In the genomic region with DNA sequence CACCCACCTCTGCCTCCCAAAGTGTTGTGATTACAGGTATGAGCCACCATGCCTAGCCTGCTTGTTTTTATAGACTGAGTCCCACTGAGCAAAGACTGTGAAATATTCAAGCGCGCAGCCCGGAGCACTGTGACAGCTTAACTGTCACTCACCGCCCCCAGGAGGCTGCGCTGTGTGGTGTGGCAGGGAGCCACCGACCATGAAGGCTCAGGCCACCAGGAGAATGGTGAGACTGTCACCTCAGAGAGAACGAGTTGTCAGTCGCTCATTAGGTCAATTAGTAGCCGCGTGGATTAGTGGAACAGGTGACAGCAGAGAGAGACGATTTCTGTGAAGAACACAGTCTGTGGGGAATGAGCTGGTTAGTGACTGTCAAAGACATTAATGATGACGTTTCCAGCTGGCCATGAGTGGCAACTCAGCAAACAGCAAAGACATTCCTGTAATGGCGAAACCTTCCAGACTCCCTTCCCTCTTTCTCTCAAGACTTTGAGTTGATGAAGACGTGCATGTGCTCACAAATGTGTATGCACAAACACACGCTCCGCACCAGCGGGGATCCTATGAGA, we compare ENCODE assay signal across 14 cellular contexts.
DNase-seq lines count a peak whose midpoint lies in the region; ATAC-seq and TF ChIP-seq lines count a peak whose summit lies in the region.
"Had no signal": no experiment of that assay in that cellular context is flagged by ENCODE, and none has a peak within 500 bp of the region (broad histone marks: within the 10 kb centered on the region; RNA-seq: fewer than 3 reads in every experiment).

No MANE protein-coding gene starts in this region.

- no peak overlapping the region for H3K56ac ChIP-seq in IMR-90 (ENCODE audit: extremely low read depth, insufficient read depth, low read length)

- ATAC-seq in IMR-90 (ENCODE audit: low read depth) (no peak), HG03457 (IDR thresholded peaks at IDR 0.05; ENCODE audit: unreplicated experiment) (no peak)
- ATAC-seq: A549, GM12878 had no signal

- no peak overlapping the region; the same call in 1 of the 2 replicates for H3K14ac ChIP-seq in IMR-90 (replicated peaks; ENCODE audit: low read depth, low read length)

- H2BK20ac ChIP-seq in IMR-90 (ENCODE audit: low read depth, low read length): no peak overlapping the region

- H3K9me1 ChIP-seq in IMR-90 (ENCODE audit: insufficient read depth, low read length): no peaks in the 10 kb centered on the region; the same call in 1 of the 2 replicates

- intact Hi-C loops in IMR-90 (cut with micrococcal nuclease): no loop called here

- no peak overlapping the region for H3K4ac ChIP-seq in IMR-90 (ENCODE audit: low read depth, low read length)

- H3K9me3 ChIP-seq in IMR-90 (ENCODE audit: control insufficient read depth, insufficient read depth, low read length): peaks cover 2% of the 10 kb centered on the region; the same call in 1 of the 2 replicates
- no peaks in the 10 kb centered on the region for H3K9me3 ChIP-seq in neural cell (ENCODE audit: low read length)
- H3K9me3 ChIP-seq: A549, BE2C had no signal

- H4K91ac ChIP-seq in IMR-90 (ENCODE audit: insufficient read depth, low read depth, low read length): no peak overlapping the region

- no peak overlapping the region for H2AFZ ChIP-seq in IMR-90 (replicated peaks; ENCODE audit: low read length, poor library complexity)
- no peak overlapping the region for H2AFZ ChIP-seq in neural cell (ENCODE audit: low read depth, low read length)

- no peak for TF ChIP-seq CTCF in IMR-90 (conservative IDR thresholded peaks at IDR 0.05; ENCODE audit: low read depth, low read length)
- no peak for TF ChIP-seq CTCF in neural cell (IDR thresholded peaks at IDR 0.05; ENCODE audit: poor library complexity, severe bottlenecking)

- H2AK9ac ChIP-seq in IMR-90 (replicated peaks; ENCODE audit: low read depth, low read length, poor library complexity): peak overlapping the region; percentile 10

- no peak overlapping the region for H4K8ac ChIP-seq in IMR-90 (ENCODE audit: low read depth in 2 of 2, low read length in 2 of 2)

- no peaks in the 10 kb centered on the region for H3K79me2 ChIP-seq in neural cell (replicated peaks; ENCODE audit: insufficient read depth, low read length)

- no peak overlapping the region for H2AK5ac ChIP-seq in IMR-90 (ENCODE audit: low read depth, low read length)

- no peaks in the 10 kb centered on the region for H3K79me1 ChIP-seq in IMR-90 (ENCODE audit: low read depth in 1 of 2, low read length in 2 of 2)

- H3F3A ChIP-seq in neural cell (ENCODE audit: insufficient read depth, low read length, poor library complexity, severe bottlenecking): no peaks in the 10 kb centered on the region

- no peak for DNase-seq in HEK293T (ENCODE audit: extremely low spot score)
- DNase-seq in IMR-90: no peak
- DNase-seq in retina: peak; percentile 66
- no peak for DNase-seq in T1000 (lab: John Stamatoyannopoulos, UW)
- DNase-seq in NOMO-1 treated with dmso at 0.1 percent for 144 hours (lab: John Stamatoyannopoulos, UW; ENCODE audit: unreplicated experiment): no peak
- DNase-seq: BE2C; CD4-positive, alpha-beta memory T cell; DMS79; HCEC 1CT had no signal

- H3K18ac ChIP-seq in IMR-90 (ENCODE audit: low read depth, low read length): no peak overlapping the region

- H3K4me2 ChIP-seq in IMR-90 (ENCODE audit: low read depth, low read length) (no peak overlapping the region), neural cell (ENCODE audit: low read length) (no peak overlapping the region)
- H3K4me2 ChIP-seq: A549 had no signal

- H4K5ac ChIP-seq in IMR-90 (ENCODE audit: low read depth, low read length): no peak overlapping the region

- CTCF ChIA-PET in HEK293T (lab: Yijun Ruan, JAX): interaction anchor here (0.6 to 1.3 kb wide), 3 partner anchors 9 to 1524 kb away, joined by 3 to 4 read pairs (median 4); no protein-coding TSS in a partner anchor
- CTCF ChIA-PET in IMR-90 (lab: Yijun Ruan, JAX): interaction anchor here (1.0 kb wide), 1 partner anchor 240 kb away, joined by 3 read pairs; no protein-coding TSS in a partner anchor

- H3K27ac ChIP-seq in IMR-90 (ENCODE audit: insufficient read depth, low read length) (no peak overlapping the region), neural cell (ENCODE audit: low read length) (no peak overlapping the region)
- H3K27ac ChIP-seq: A549, C4-2B had no signal

- H2BK120ac ChIP-seq in IMR-90 (ENCODE audit: low read depth, low read length): no peak overlapping the region

- no peak overlapping the region for H3K9ac ChIP-seq in IMR-90 (ENCODE audit: low read depth, low read length)
- H3K9ac ChIP-seq in neural cell (ENCODE audit: low read length): no peak overlapping the region

- H3K4me3 ChIP-seq in IMR-90 (ENCODE audit: insufficient read depth, low read depth, low read length) (no peak overlapping the region), neural cell (ENCODE audit: low read length) (no peak overlapping the region)
- H3K4me3 ChIP-seq: A549, GM12878 had no signal

- H3K4me1 ChIP-seq in IMR-90 (ENCODE audit: control insufficient read depth, insufficient read depth, low read length): no peaks in the 10 kb centered on the region
- H3K4me1 ChIP-seq: A549, BE2C had no signal

- H3K27me3 ChIP-seq in IMR-90 (ENCODE audit: control insufficient read depth, insufficient read depth, low read length) (no peaks in the 10 kb centered on the region), neural cell (ENCODE audit: insufficient read depth, low read depth, low read length) (no peaks in the 10 kb centered on the region)
- H3K27me3 ChIP-seq: BE2C had no signal

- no peaks in the 10 kb centered on the region for H3K36me3 ChIP-seq in IMR-90 (ENCODE audit: control insufficient read depth, insufficient read depth, low read length)
- H3K36me3 ChIP-seq in neural cell (ENCODE audit: insufficient read depth, low read length): no peaks in the 10 kb centered on the region
- H3K36me3 ChIP-seq: BE2C had no signal

- POLR2A ChIA-PET in HEK293T (lab: Yijun Ruan, JAX): interaction anchor here (1.1 kb wide), 1 partner anchor 65 kb away, joined by 3 read pairs; a partner anchor contains a TSS
- POLR2A ChIA-PET in IMR-90 (lab: Charles Lee; ENCODE audit: unreplicated experiment): no interaction called here

- H2BK5ac ChIP-seq in IMR-90 (ENCODE audit: low read depth, low read length, poor library complexity, severe bottlenecking): no peak overlapping the region

- H4K20me1 ChIP-seq in IMR-90 (ENCODE audit: insufficient read depth, low read length) (no peaks in the 10 kb centered on the region), neural cell (ENCODE audit: insufficient read depth) (no peaks in the 10 kb centered on the region)

- WGBS in IMR-90 (ENCODE audit: extremely low coverage in 2 of 2, insufficient read length in 1 of 2), 2 experiments: 74% methylated on average over 10 of the region's 17 CpGs; no CpG with 5 or more reads in 1 of the 2 experiments

- in situ Hi-C loops in IMR-90 (cut with MboI; ENCODE audit: low sequenced_read_pairs): loop anchor here (10.0 kb wide), 1 partner anchor 76 kb away; a partner anchor contains a TSS

- BruUV-seq in IMR-90 (replicated peaks; lab: Mats Ljungman, UMichigan): no TSS peak

- H3K9me2 ChIP-seq in neural cell (ENCODE audit: insufficient read depth, low read length): no peaks in the 10 kb centered on the region

- no peak overlapping the region for H2BK15ac ChIP-seq in IMR-90 (ENCODE audit: low read depth, low read length)

- no peak for TF ChIP-seq RAD21 in IMR-90 (IDR thresholded peaks at IDR 0.05; ENCODE audit: low read length)
- TF ChIP-seq RAD21 in neural cell (conservative IDR thresholded peaks at IDR 0.05): no peak

- H3K23ac ChIP-seq in IMR-90 (ENCODE audit: low read depth, low read length): no peak overlapping the region

- TF ChIP-seq EP300 in neural cell (conservative IDR thresholded peaks at IDR 0.05; ENCODE audit: poor library complexity, severe bottlenecking): peak; percentile 22

- dilution Hi-C loops in IMR-90 (cut with HindIII; ENCODE audit: low sequenced_read_pairs, unreplicated experiment): no loop called here

- no peak for TF ChIP-seq POLR2A in IMR-90 (IDR thresholded peaks at IDR 0.05; ENCODE audit: low read depth, low read length)

TF ChIP-seq in HEK293T, 16 proteins besides CTCF, POLR2A, EP300 and RAD21:
- TF ChIP-seq FOXA1 (IDR thresholded peaks at IDR 0.05): no peak
- TF ChIP-seq, protein P1, sequence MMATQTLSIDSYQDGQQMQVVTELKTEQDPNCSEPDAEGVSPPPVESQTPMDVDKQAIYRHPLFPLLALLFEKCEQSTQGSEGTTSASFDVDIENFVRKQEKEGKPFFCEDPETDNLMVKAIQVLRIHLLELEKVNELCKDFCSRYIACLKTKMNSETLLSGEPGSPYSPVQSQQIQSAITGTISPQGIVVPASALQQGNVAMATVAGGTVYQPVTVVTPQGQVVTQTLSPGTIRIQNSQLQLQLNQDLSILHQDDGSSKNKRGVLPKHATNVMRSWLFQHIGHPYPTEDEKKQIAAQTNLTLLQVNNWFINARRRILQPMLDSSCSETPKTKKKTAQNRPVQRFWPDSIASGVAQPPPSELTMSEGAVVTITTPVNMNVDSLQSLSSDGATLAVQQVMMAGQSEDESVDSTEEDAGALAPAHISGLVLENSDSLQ (IDR thresholded peaks at IDR 0.05): peak; percentile 78
TF ChIP-seq in HEK293T: peak in this region for 1.

TF ChIP-seq in IMR-90, 13 proteins besides CTCF, POLR2A, EP300 and RAD21 (continues in another document):
- TF ChIP-seq CEBPB (IDR thresholded peaks at IDR 0.05; ENCODE audit: low read depth, low read length): no peak
- TF ChIP-seq, protein P2, sequence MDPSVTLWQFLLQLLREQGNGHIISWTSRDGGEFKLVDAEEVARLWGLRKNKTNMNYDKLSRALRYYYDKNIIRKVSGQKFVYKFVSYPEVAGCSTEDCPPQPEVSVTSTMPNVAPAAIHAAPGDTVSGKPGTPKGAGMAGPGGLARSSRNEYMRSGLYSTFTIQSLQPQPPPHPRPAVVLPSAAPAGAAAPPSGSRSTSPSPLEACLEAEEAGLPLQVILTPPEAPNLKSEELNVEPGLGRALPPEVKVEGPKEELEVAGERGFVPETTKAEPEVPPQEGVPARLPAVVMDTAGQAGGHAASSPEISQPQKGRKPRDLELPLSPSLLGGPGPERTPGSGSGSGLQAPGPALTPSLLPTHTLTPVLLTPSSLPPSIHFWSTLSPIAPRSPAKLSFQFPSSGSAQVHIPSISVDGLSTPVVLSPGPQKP (IDR thresholded peaks at IDR 0.05; ENCODE audit: borderline replicate concordance, low read depth, low read length): no peak

TF ChIP-seq in neural cell, 6 proteins besides CTCF, POLR2A, EP300 and RAD21 (continues in another document):
- no peak for TF ChIP-seq EZH2 (IDR thresholded peaks at IDR 0.05; ENCODE audit: borderline replicate concordance, insufficient read depth, low read length, poor library complexity, severe bottlenecking)
